In genomic region chr15:82781349-82781748, GRCh38 we compare ENCODE assay signal across 41 cellular contexts. TPM values are rescaled to one million over a fixed set of nuclear protein-coding genes. Genes with fewer than 3 reads are reported as not detected.
"Had no signal": no experiment of that assay in that cellular context is flagged by ENCODE, and none has a peak within 500 bp of the region (broad histone marks: within the 10 kb centered on the region; RNA-seq: fewer than 3 reads in every experiment).

No MANE protein-coding gene starts in this region.

- H3K9me3 ChIP-seq: adrenal gland, ascending aorta, body of pancreas, breast epithelium had no signal

- H3K4me1 ChIP-seq: adrenal gland, ascending aorta, body of pancreas, breast epithelium had no signal

- H3K27ac ChIP-seq: adrenal gland, ascending aorta, body of pancreas, brain microvascular endothelial cell, breast epithelium, cardiac muscle cell had no signal

- FAIRE-seq: astrocyte, bronchial epithelial cell had no signal

- H3K27ac Mint-ChIP-seq: activated naive CD4-positive, alpha-beta T cell treated with anti-CD3 and anti-CD28 coated beads for 36 hours; activated naive CD4-positive, alpha-beta T cell treated with anti-CD3 and anti-CD28 coated beads, Interleukin-2, amount 10 ng/mL, durations not matched to agents 7 days and 5 days; activated naive CD4-positive, alpha-beta T cell treated with anti-CD3 and anti-CD28 coated beads, Interleukin-2, amount 50 U/mL, for 24 hours; activated naive CD4-positive, alpha-beta T cell treated with anti-CD3 and anti-CD28 coated beads, Interleukin-2, amount 50 U/mL, for 72 hours; activated naive CD8-positive, alpha-beta T cell; activated naive CD8-positive, alpha-beta T cell treated with anti-CD3 and anti-CD28 coated beads for 36 hours; activated naive CD8-positive, alpha-beta T cell treated with anti-CD3 and anti-CD28 coated beads, Interleukin-2, amount 10 ng/mL, durations not matched to agents 7 days and 5 days; activated naive CD8-positive, alpha-beta T cell treated with anti-CD3 and anti-CD28 coated beads, Interleukin-2, amount 50 U/mL, for 24 hours; activated T-cell treated with anti-CD3 and anti-CD28 coated beads, Interleukin-2, amount 50 U/mL, for 24 hours; activated T-cell treated with anti-CD3 and anti-CD28 coated beads, Interleukin-2, amount 50 U/mL, for 72 hours; activated T-helper 1 cell treated with anti-CD3 and anti-CD28 coated beads, Interleukin-12 subunit alpha, Interleukin-12 subunit beta, Interleukin-2, Interleukin-4 antibody, amounts not matched to agents 30 ng/mL and 10 ng/mL and 1 ng/mL, durations not matched to agents 14 hours and 24 hours and 36 hours; activated T-helper 17 cell treated with anti-CD3 and anti-CD28 coated beads, Interleukin-2, amount 50 U/mL, for 72 hours; activated T-helper 2 cell treated with anti-CD3 and anti-CD28 coated beads, Interferon-gamma antibody, Interleukin-2, Interleukin-4, amounts not matched to agents 10 μg/mL and 5 μg/mL and 100 μg/mL, durations not matched to agents 14 hours and 24 hours and 36 hours; brain had no signal

- H3K4me1 Mint-ChIP-seq: activated naive CD4-positive, alpha-beta T cell treated with anti-CD3 and anti-CD28 coated beads, Interleukin-2, amount 10 ng/mL, durations not matched to agents 7 days and 5 days; activated naive CD4-positive, alpha-beta T cell treated with anti-CD3 and anti-CD28 coated beads, Interleukin-2, amount 50 U/mL, for 24 hours; activated naive CD8-positive, alpha-beta T cell treated with anti-CD3 and anti-CD28 coated beads for 36 hours; activated naive CD8-positive, alpha-beta T cell treated with anti-CD3 and anti-CD28 coated beads, Interleukin-2, amount 10 ng/mL, durations not matched to agents 7 days and 5 days; activated naive CD8-positive, alpha-beta T cell treated with anti-CD3 and anti-CD28 coated beads, Interleukin-2, amount 50 U/mL, for 24 hours; activated T-helper 17 cell treated with anti-CD3 and anti-CD28 coated beads, Interleukin-2, amount 50 U/mL, for 72 hours; brain; central memory CD8-positive, alpha-beta T cell had no signal

- H3K27me3 ChIP-seq: adrenal gland, ascending aorta, body of pancreas, brain microvascular endothelial cell, breast epithelium, cardiac muscle cell had no signal

- H3K36me3 ChIP-seq: adrenal gland, ascending aorta, brain microvascular endothelial cell, breast epithelium had no signal

- ATAC-seq: activated naive CD4-positive, alpha-beta T cell treated with anti-CD3 and anti-CD28 coated beads, Interleukin-2, amount 50 U/mL, for 72 hours; activated naive CD8-positive, alpha-beta T cell treated with anti-CD3 and anti-CD28 coated beads, Interleukin-2, amount 50 U/mL, for 24 hours; activated T-cell treated with anti-CD3 and anti-CD28 coated beads, Interleukin-2, amount 50 U/mL, for 4 hours; activated T-cell treated with anti-CD3 and anti-CD28 coated beads, Interleukin-2, amount 50 U/mL, for 72 hours; activated T-helper 17 cell treated with anti-CD3 and anti-CD28 coated beads, Interleukin-2, amount 50 U/mL, for 72 hours; body of pancreas had no signal

- H3K36me3 Mint-ChIP-seq: activated naive CD4-positive, alpha-beta T cell treated with anti-CD3 and anti-CD28 coated beads, Interleukin-2, amount 10 ng/mL, durations not matched to agents 7 days and 5 days; activated naive CD4-positive, alpha-beta T cell treated with anti-CD3 and anti-CD28 coated beads, Interleukin-2, amount 50 U/mL, for 24 hours; activated naive CD4-positive, alpha-beta T cell treated with anti-CD3 and anti-CD28 coated beads, Interleukin-2, amount 50 U/mL, for 72 hours; activated naive CD8-positive, alpha-beta T cell; activated naive CD8-positive, alpha-beta T cell treated with anti-CD3 and anti-CD28 coated beads for 36 hours; activated naive CD8-positive, alpha-beta T cell treated with anti-CD3 and anti-CD28 coated beads, Interleukin-2, amount 10 ng/mL, durations not matched to agents 7 days and 5 days; brain had no signal

- H3K9me3 Mint-ChIP-seq: activated naive CD4-positive, alpha-beta T cell treated with anti-CD3 and anti-CD28 coated beads for 36 hours; activated naive CD4-positive, alpha-beta T cell treated with anti-CD3 and anti-CD28 coated beads, Interleukin-2, amount 10 ng/mL, durations not matched to agents 7 days and 5 days; activated naive CD4-positive, alpha-beta T cell treated with anti-CD3 and anti-CD28 coated beads, Interleukin-2, amount 50 U/mL, for 24 hours; activated naive CD4-positive, alpha-beta T cell treated with anti-CD3 and anti-CD28 coated beads, Interleukin-2, amount 50 U/mL, for 72 hours; activated naive CD8-positive, alpha-beta T cell treated with anti-CD3 and anti-CD28 coated beads for 36 hours; activated naive CD8-positive, alpha-beta T cell treated with anti-CD3 and anti-CD28 coated beads, Interleukin-2, amount 10 ng/mL, durations not matched to agents 7 days and 5 days; activated naive CD8-positive, alpha-beta T cell treated with anti-CD3 and anti-CD28 coated beads, Interleukin-2, amount 50 U/mL, for 24 hours; activated T-cell treated with anti-CD3 and anti-CD28 coated beads, Interleukin-2, amount 50 U/mL, for 24 hours; activated T-cell treated with anti-CD3 and anti-CD28 coated beads, Interleukin-2, amount 50 U/mL, for 4 hours; activated T-cell treated with anti-CD3 and anti-CD28 coated beads, Interleukin-2, amount 50 U/mL, for 72 hours; activated T-helper 1 cell treated with anti-CD3 and anti-CD28 coated beads, Interleukin-12 subunit alpha, Interleukin-12 subunit beta, Interleukin-2, Interleukin-4 antibody, amounts not matched to agents 30 ng/mL and 10 ng/mL and 1 ng/mL, durations not matched to agents 14 hours and 24 hours and 36 hours; activated T-helper 17 cell treated with anti-CD3 and anti-CD28 coated beads, Interleukin-2, amount 50 U/mL, for 72 hours; activated T-helper 2 cell treated with anti-CD3 and anti-CD28 coated beads, Interferon-gamma antibody, Interleukin-2, Interleukin-4, amounts not matched to agents 10 μg/mL and 5 μg/mL and 100 μg/mL, durations not matched to agents 14 hours and 24 hours and 36 hours; brain; central memory CD8-positive, alpha-beta T cell had no signal

- H3K4me3 Mint-ChIP-seq: activated naive CD4-positive, alpha-beta T cell treated with anti-CD3 and anti-CD28 coated beads for 36 hours; activated naive CD4-positive, alpha-beta T cell treated with anti-CD3 and anti-CD28 coated beads, Interleukin-2, amount 10 ng/mL, durations not matched to agents 7 days and 5 days; activated naive CD4-positive, alpha-beta T cell treated with anti-CD3 and anti-CD28 coated beads, Interleukin-2, amount 50 U/mL, for 24 hours; activated naive CD8-positive, alpha-beta T cell; activated naive CD8-positive, alpha-beta T cell treated with anti-CD3 and anti-CD28 coated beads for 36 hours; activated naive CD8-positive, alpha-beta T cell treated with anti-CD3 and anti-CD28 coated beads, Interleukin-2, amount 10 ng/mL, durations not matched to agents 7 days and 5 days; activated naive CD8-positive, alpha-beta T cell treated with anti-CD3 and anti-CD28 coated beads, Interleukin-2, amount 50 U/mL, for 24 hours; activated T-cell treated with anti-CD3 and anti-CD28 coated beads, Interleukin-2, amount 50 U/mL, for 24 hours; activated T-cell treated with anti-CD3 and anti-CD28 coated beads, Interleukin-2, amount 50 U/mL, for 4 hours; activated T-cell treated with anti-CD3 and anti-CD28 coated beads, Interleukin-2, amount 50 U/mL, for 72 hours; activated T-helper 1 cell treated with anti-CD3 and anti-CD28 coated beads, Interleukin-12 subunit alpha, Interleukin-12 subunit beta, Interleukin-2, Interleukin-4 antibody, amounts not matched to agents 30 ng/mL and 10 ng/mL and 1 ng/mL, durations not matched to agents 14 hours and 24 hours and 36 hours; activated T-helper 17 cell treated with anti-CD3 and anti-CD28 coated beads, Interleukin-2, amount 50 U/mL, for 72 hours; brain; central memory CD8-positive, alpha-beta T cell had no signal

- H3K27me3 Mint-ChIP-seq: activated naive CD8-positive, alpha-beta T cell treated with anti-CD3 and anti-CD28 coated beads, Interleukin-2, amount 50 U/mL, for 24 hours; activated T-cell treated with anti-CD3 and anti-CD28 coated beads, Interleukin-2, amount 50 U/mL, for 24 hours; activated T-helper 17 cell treated with anti-CD3 and anti-CD28 coated beads, Interleukin-2, amount 50 U/mL, for 72 hours had no signal

- H3K4me3 ChIP-seq: adrenal gland, ascending aorta, body of pancreas, breast epithelium, cardiac muscle cell had no signal

- DNase-seq: activated effector memory CD4-positive, alpha-beta T cell treated with anti-CD3 and anti-CD28 coated beads, Interleukin-2, amount 50 U/mL, for 16 hours; activated effector memory CD4-positive, alpha-beta T cell treated with Interleukin-2 at 50 U/mL for 16 hours; activated gamma-delta T cell; activated gamma-delta T cell treated with Interleukin-2 at 50 U/mL for 16 hours; activated naive CD4-positive, alpha-beta T cell; activated naive CD4-positive, alpha-beta T cell treated with anti-CD3 and anti-CD28 coated beads for 36 hours; activated naive CD4-positive, alpha-beta T cell treated with anti-CD3 and anti-CD28 coated beads, Interleukin-2, amount 10 ng/mL, durations not matched to agents 7 days and 5 days; activated naive CD4-positive, alpha-beta T cell treated with anti-CD3 and anti-CD28 coated beads, Interleukin-2, amount 50 U/mL, for 16 hours; activated naive CD4-positive, alpha-beta T cell treated with Interleukin-2 at 50 U/mL for 16 hours; activated naive CD8-positive, alpha-beta T cell treated with anti-CD3 and anti-CD28 coated beads for 36 hours; activated naive CD8-positive, alpha-beta T cell treated with anti-CD3 and anti-CD28 coated beads, Interleukin-2, amount 10 ng/mL, durations not matched to agents 7 days and 5 days; activated naive CD8-positive, alpha-beta T cell treated with anti-CD3 and anti-CD28 coated beads, Interleukin-2, amount 50 U/mL, for 24 hours; activated T-cell treated with anti-CD3 and anti-CD28 coated beads, Interleukin-2, amount 50 U/mL, for 1 hour; activated T-cell treated with anti-CD3 and anti-CD28 coated beads, Interleukin-2, amount 50 U/mL, for 24 hours; activated T-cell treated with anti-CD3 and anti-CD28 coated beads, Interleukin-2, amount 50 U/mL, for 4 hours; activated T-cell treated with anti-CD3 and anti-CD28 coated beads, Interleukin-2, amount 50 U/mL, for 48 hours; activated T-cell treated with anti-CD3 and anti-CD28 coated beads, Interleukin-2, amount 50 U/mL, for 72 hours; adrenal gland; amniotic stem cell; amygdala; anterior cingulate cortex; aorta; body of pancreas; brain microvascular endothelial cell; caudate nucleus; central memory CD4-positive, alpha-beta T cell; cerebellar nuclear complex had no signal

RNA-seq across cellular contexts. Expression of gene FSD2, which starts 24.5 kb away (rescaled TPM):
- total RNA-seq: activated naive CD4-positive, alpha-beta T cell treated with anti-CD3 and anti-CD28 coated beads for 36 hours; activated naive CD4-positive, alpha-beta T cell treated with anti-CD3 and anti-CD28 coated beads, Interleukin-2, amount 50 U/mL, for 72 hours; activated naive CD8-positive, alpha-beta T cell treated with anti-CD3 and anti-CD28 coated beads for 36 hours; activated naive CD8-positive, alpha-beta T cell treated with anti-CD3 and anti-CD28 coated beads, Interleukin-2, amount 10 ng/mL, durations not matched to agents 7 days and 5 days; activated T-cell treated with anti-CD3 and anti-CD28 coated beads, Interleukin-2, amount 50 U/mL, for 4 hours; activated T-cell treated with anti-CD3 and anti-CD28 coated beads, Interleukin-2, amount 50 U/mL, for 72 hours; activated T-helper 1 cell treated with anti-CD3 and anti-CD28 coated beads, Interleukin-12 subunit alpha, Interleukin-12 subunit beta, Interleukin-2, Interleukin-4 antibody, amounts not matched to agents 30 ng/mL and 10 ng/mL and 1 ng/mL, durations not matched to agents 14 hours and 24 hours and 36 hours; activated T-helper 17 cell treated with anti-CD3 and anti-CD28 coated beads, Interleukin-2, amount 50 U/mL, for 72 hours; activated T-helper 2 cell treated with anti-CD3 and anti-CD28 coated beads, Interferon-gamma antibody, Interleukin-2, Interleukin-4, amounts not matched to agents 10 μg/mL and 5 μg/mL and 100 μg/mL, durations not matched to agents 14 hours and 24 hours and 36 hours; adrenal gland; aorta; ascending aorta; bronchial epithelial cell; cerebellum had no signal
